In genomic region chr17:13525876-13526275, GRCh38 we compare ENCODE assay signal across 23 cellular contexts.
DNase-seq lines count a peak whose midpoint lies in the region; ATAC-seq, FAIRE-seq and TF ChIP-seq lines count a peak whose summit lies in the region.
"Had no signal": no experiment of that assay in that cellular context is flagged by ENCODE, and none has a peak within 500 bp of the region (broad histone marks: within the 10 kb centered on the region; RNA-seq: fewer than 3 reads in every experiment).

No MANE protein-coding gene starts in this region.

- H3K27ac Mint-ChIP-seq in GM23338 (no peak overlapping the region), astrocyte (ENCODE audit: unreplicated experiment) (peak overlapping the region; percentile 26)
- no peak overlapping the region for H3K27ac Mint-ChIP-seq in activated T-cell treated with anti-CD3 and anti-CD28 coated beads, Interleukin-2, amount 50 U/mL, for 72 hours
- H3K27ac Mint-ChIP-seq: CD4-positive, alpha-beta T cell had no signal

- H3K4me2 ChIP-seq in GM23338 (no peak overlapping the region), astrocyte (ENCODE audit: low read length) (no peak overlapping the region), trophoblast cell (ENCODE audit: low read length) (no peak overlapping the region)

- H3K4ac ChIP-seq in trophoblast cell (ENCODE audit: low read depth, low read length) = no peak overlapping the region

- FAIRE-seq in astrocyte (lab: Jason Lieb, UNC) (no peak), kidney (lab: Jason Lieb, UNC) (no peak)
- FAIRE-seq: A204.1, D721Med had no signal

- H2AFZ ChIP-seq in GM23338 (no peak overlapping the region), astrocyte (ENCODE audit: low read depth, low read length) (no peak overlapping the region), trophoblast cell (ENCODE audit: insufficient read depth, low read length, poor library complexity) (no peak overlapping the region)

- intact Hi-C loops in kidney (cut with DNase I) (no loop called here), left lung (cut with DNase I) (no loop called here)

- H3K79me1 ChIP-seq in trophoblast cell (ENCODE audit: low read length) = peaks cover 3% of the 10 kb centered on the region

- no peak overlapping the region for H3K18ac ChIP-seq in trophoblast cell (ENCODE audit: low read length)

- peak; percentile 52 for ATAC-seq in GM23338
- ATAC-seq in activated T-cell treated with anti-CD3 and anti-CD28 coated beads, Interleukin-2, amount 50 U/mL, for 72 hours (replicated peaks in 1 of 2) = no peak
- no peak for ATAC-seq in left lung
- ATAC-seq: HCT116, PC-3 had no signal

- H3K9me3 Mint-ChIP-seq in GM23338 (no peaks in the 10 kb centered on the region), astrocyte (ENCODE audit: unreplicated experiment) (peaks cover 2% of the 10 kb centered on the region)
- no peaks in the 10 kb centered on the region for H3K9me3 Mint-ChIP-seq in activated T-cell treated with anti-CD3 and anti-CD28 coated beads, Interleukin-2, amount 50 U/mL, for 72 hours
- H3K9me3 Mint-ChIP-seq: CD4-positive, alpha-beta T cell had no signal

- no peak overlapping the region for H3K9ac ChIP-seq in astrocyte (ENCODE audit: low read length)
- H3K9ac ChIP-seq in kidney (ENCODE audit: low read length in 2 of 2) = no peak overlapping the region
- H3K9ac ChIP-seq in trophoblast cell (ENCODE audit: low read length) = no peak overlapping the region
- H3K9ac ChIP-seq: BLaER1 treated with 17β-estradiol and CSF1 and Interleukin-3, amounts not matched to agents 10 nM and 100 nM had no signal

- H3K4me1 Mint-ChIP-seq in GM23338 (peaks cover 19% of the 10 kb centered on the region), astrocyte (ENCODE audit: low read depth, unreplicated experiment) (peaks cover 12% of the 10 kb centered on the region)
- no peaks in the 10 kb centered on the region for H3K4me1 Mint-ChIP-seq in activated T-cell treated with anti-CD3 and anti-CD28 coated beads, Interleukin-2, amount 50 U/mL, for 72 hours (ENCODE audit: low read depth)

- TF ChIP-seq CTCF in GM23338 (conservative IDR thresholded peaks at IDR 0.05; ENCODE audit: low read depth in 2 of 2) (no peak), astrocyte (IDR thresholded peaks at IDR 0.05; ENCODE audit: insufficient read depth, low read depth, low read length) (no peak), kidney (IDR thresholded peaks at IDR 0.05; ENCODE audit: borderline replicate concordance, extremely low read depth, insufficient read depth) (no peak), left lung (IDR thresholded peaks at IDR 0.05) (no peak)

- WGBS in trophoblast cell (ENCODE audit: extremely low coverage, insufficient coverage, insufficient read length) = no CpG with 5 or more reads among the region's 3 CpGs

- H3K4me3 Mint-ChIP-seq in GM23338 (no peak overlapping the region), astrocyte (ENCODE audit: unreplicated experiment) (no peak overlapping the region)
- H3K4me3 Mint-ChIP-seq in activated T-cell treated with anti-CD3 and anti-CD28 coated beads, Interleukin-2, amount 50 U/mL, for 72 hours = no peak overlapping the region
- H3K4me3 Mint-ChIP-seq: CD4-positive, alpha-beta T cell had no signal

- H4K20me1 ChIP-seq in GM23338 (replicated peaks; ENCODE audit: insufficient read depth) (no peaks in the 10 kb centered on the region), astrocyte (ENCODE audit: insufficient read depth, low read length) (no peaks in the 10 kb centered on the region)

- H3K36me3 ChIP-seq in GM23338 (ENCODE audit: insufficient read depth) (0 out of 2 replicates have a peak, but pooled peaks cover 2% of the 10 kb centered on the region), astrocyte (ENCODE audit: insufficient read depth, low read length) (peaks cover 7% of the 10 kb centered on the region), kidney (ENCODE audit: control insufficient read depth in 1 of 2, insufficient read depth in 2 of 2, low read length in 2 of 2) (no peaks in the 10 kb centered on the region), trophoblast cell (ENCODE audit: control insufficient read depth in 1 of 2, insufficient read depth in 2 of 2, low read length in 2 of 2) (no peaks in the 10 kb centered on the region), left lung (no peaks in the 10 kb centered on the region)
- H3K36me3 ChIP-seq: BLaER1 treated with 17β-estradiol and CSF1 and Interleukin-3, amounts not matched to agents 10 nM and 100 nM; MG63 had no signal

- peak overlapping the region; percentile 69 for H4K12ac ChIP-seq in trophoblast cell (ENCODE audit: low read depth, low read length)

- H4K8ac ChIP-seq in trophoblast cell (ENCODE audit: low read depth, low read length) = peak overlapping the region; percentile 62

- H3K36me3 Mint-ChIP-seq in GM23338 (ENCODE audit: low read depth) (no peaks in the 10 kb centered on the region), astrocyte (ENCODE audit: low read depth, unreplicated experiment) (peaks cover 9% of the 10 kb centered on the region)
- no peaks in the 10 kb centered on the region for H3K36me3 Mint-ChIP-seq in activated T-cell treated with anti-CD3 and anti-CD28 coated beads, Interleukin-2, amount 50 U/mL, for 72 hours (ENCODE audit: insufficient read depth in 2 of 2)

- H3K9me2 ChIP-seq in GM23338 (ENCODE audit: insufficient read depth) = 0 out of 2 replicates have a peak, but pooled peaks cover 6% of the 10 kb centered on the region

- no peak overlapping the region for H2AK5ac ChIP-seq in trophoblast cell (ENCODE audit: low read length)

- DNase-seq in GM23338 (ENCODE audit: low spot score) (no peak), astrocyte (ENCODE audit: low read depth) (no peak), kidney (peak; percentile 35), trophoblast cell (no peak), left lung (no peak), NCI-H2227 (lab: John Stamatoyannopoulos, UW; ENCODE audit: unreplicated experiment) (no peak)
- DNase-seq in activated T-cell treated with anti-CD3 and anti-CD28 coated beads, Interleukin-2, amount 50 U/mL, for 72 hours = no peak
- DNase-seq: CD4-positive, alpha-beta T cell; DMS53; KG1; MG63; NCI-H1105 treated with DMSO at 0.1 percent for 48 hours; NCI-H146; NCI-H1930; NCI-H2107; NCI-H446; NCI-H524 treated with DMSO at 0.1 percent for 48 hours; NCI-H774; PC-3 had no signal

- H2BK120ac ChIP-seq in trophoblast cell (ENCODE audit: insufficient read depth, low read length, poor library complexity) = no peak overlapping the region

- H3K9me3 ChIP-seq in astrocyte (ENCODE audit: insufficient read depth, low read depth, low read length) (no peaks in the 10 kb centered on the region), kidney (ENCODE audit: control insufficient read depth in 1 of 2, low read length in 2 of 2) (no peaks in the 10 kb centered on the region), trophoblast cell (ENCODE audit: insufficient read depth, low read depth, low read length) (no peaks in the 10 kb centered on the region), left lung (no peaks in the 10 kb centered on the region)
- H3K9me3 ChIP-seq: BLaER1 treated with 17β-estradiol and CSF1 and Interleukin-3, amounts not matched to agents 10 nM and 100 nM; MG63 had no signal

- H3K4me1 ChIP-seq in GM23338 (ENCODE audit: insufficient read depth) = peaks cover under 1% of the 10 kb centered on the region; the same call in 1 of the 2 replicates
- H3K4me1 ChIP-seq in astrocyte (ENCODE audit: insufficient read depth, low read length) = peaks cover 10% of the 10 kb centered on the region
- no peaks in the 10 kb centered on the region for H3K4me1 ChIP-seq in kidney (ENCODE audit: control insufficient read depth in 1 of 2, insufficient read depth in 1 of 2, low read depth in 1 of 2, low read length in 2 of 2)
- peaks cover 3 to 4% of the 10 kb centered on the region in 2 experiments for H3K4me1 ChIP-seq in trophoblast cell (ENCODE audit: control insufficient read depth in 1 of 2, insufficient read depth in 2 of 2, low read length in 2 of 2)
- no peaks in the 10 kb centered on the region for H3K4me1 ChIP-seq in left lung

- H3K79me2 ChIP-seq in GM23338 (replicated peaks; ENCODE audit: insufficient read depth) (no peaks in the 10 kb centered on the region; the same call in 1 of the 2 replicates), astrocyte (ENCODE audit: insufficient read depth, low read length) (peaks cover 37% of the 10 kb centered on the region), trophoblast cell (ENCODE audit: control insufficient read depth, insufficient read depth, low read length, poor library complexity) (no peaks in the 10 kb centered on the region)

- no peak overlapping the region for H3K23ac ChIP-seq in trophoblast cell (ENCODE audit: low read length)

- H3K27ac ChIP-seq in GM23338 (ENCODE audit: low read depth) = no peak overlapping the region
- H3K27ac ChIP-seq in astrocyte (ENCODE audit: low read depth, low read length) = no peak overlapping the region
- no peak overlapping the region for H3K27ac ChIP-seq in kidney (ENCODE audit: low read depth in 2 of 2, low read length in 2 of 2)
- H3K27ac ChIP-seq in trophoblast cell (ENCODE audit: low read depth, low read length) = peak overlapping the region; percentile 16
- no peak overlapping the region for H3K27ac ChIP-seq in left lung
- H3K27ac ChIP-seq: BLaER1 treated with 17β-estradiol and CSF1 and Interleukin-3, amounts not matched to agents 10 nM and 100 nM had no signal

- peaks cover 4% of the 10 kb centered on the region for H3K27me3 Mint-ChIP-seq in GM23338 (ENCODE audit: insufficient read depth, low read depth, poor library complexity)
- H3K27me3 Mint-ChIP-seq in astrocyte (ENCODE audit: low read depth, unreplicated experiment) = no peaks in the 10 kb centered on the region
- no peaks in the 10 kb centered on the region for H3K27me3 Mint-ChIP-seq in activated T-cell treated with anti-CD3 and anti-CD28 coated beads, Interleukin-2, amount 50 U/mL, for 72 hours (ENCODE audit: low read depth)

- H4K91ac ChIP-seq in trophoblast cell (ENCODE audit: low read depth, low read length) = peak overlapping the region; percentile 74

- H3K27me3 ChIP-seq in GM23338 (ENCODE audit: insufficient read depth) (no peaks in the 10 kb centered on the region), astrocyte (ENCODE audit: insufficient read depth, low read length) (no peaks in the 10 kb centered on the region), trophoblast cell (ENCODE audit: insufficient read depth, low read length) (no peaks in the 10 kb centered on the region), left lung (no peaks in the 10 kb centered on the region)
- H3K27me3 ChIP-seq: BLaER1 treated with 17β-estradiol and CSF1 and Interleukin-3, amounts not matched to agents 10 nM and 100 nM; MG63 had no signal

- H2BK5ac ChIP-seq in trophoblast cell (ENCODE audit: low read depth, low read length, poor library complexity) = peak overlapping the region; percentile 9

- no peaks in the 10 kb centered on the region for H3F3A ChIP-seq in GM23338 (replicated peaks; ENCODE audit: low read depth)

- peak overlapping the region; percentile 81 for H2BK12ac ChIP-seq in trophoblast cell (ENCODE audit: low read length)

- H3K4me3 ChIP-seq in GM23338 (no peak overlapping the region), astrocyte (ENCODE audit: insufficient read depth, low read depth, low read length) (no peak overlapping the region), kidney (ENCODE audit: low read length in 2 of 2) (no peak overlapping the region), trophoblast cell (ENCODE audit: low read depth, low read length) (no peak overlapping the region), left lung (no peak overlapping the region)
- H3K4me3 ChIP-seq: BLaER1 treated with 17β-estradiol and CSF1 and Interleukin-3, amounts not matched to agents 10 nM and 100 nM; MG63 had no signal

- H3K14ac ChIP-seq in trophoblast cell (ENCODE audit: low read length) = peak overlapping the region; percentile 84
